Comparison of ENCODE assay signal across 10 cellular contexts in the genomic region with DNA sequence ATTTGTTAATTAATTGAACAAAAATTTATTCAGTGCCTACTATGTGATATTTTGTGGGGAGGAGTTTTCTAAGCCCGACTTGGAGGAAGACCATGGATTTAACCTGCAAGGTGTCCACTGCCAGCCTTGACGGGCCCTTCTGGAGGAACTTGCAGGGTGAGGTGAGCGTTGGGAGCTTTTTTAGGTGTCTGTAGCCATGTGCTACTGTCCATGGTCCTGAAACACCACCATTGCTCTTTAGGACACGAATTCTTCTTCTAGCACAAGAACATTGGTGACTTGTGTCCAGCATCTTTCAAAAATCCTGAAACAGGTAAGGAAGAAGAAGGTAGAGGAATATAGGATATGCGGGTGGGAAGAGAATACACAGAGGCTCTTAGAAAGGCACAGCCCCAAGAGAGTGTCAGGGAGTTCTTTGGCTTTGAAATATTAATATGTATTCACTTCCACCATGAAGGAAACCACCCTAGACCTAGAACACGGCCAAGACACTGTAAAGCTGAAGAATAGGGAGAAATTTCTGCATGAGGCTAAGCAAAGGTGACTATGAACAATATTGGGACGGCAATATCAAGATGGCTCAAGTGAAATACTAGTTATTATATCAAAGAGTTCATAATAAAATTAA. TPM values are rescaled to one million over a fixed set of nuclear protein-coding genes. Genes with fewer than 3 reads are reported as not detected.
DNase-seq lines count a peak whose midpoint lies in the region; ATAC-seq, FAIRE-seq and TF ChIP-seq lines count a peak whose summit lies in the region.
"Had no signal": no experiment of that assay in that cellular context is flagged by ENCODE, and none has a peak within 500 bp of the region (broad histone marks: within the 10 kb centered on the region; RNA-seq: fewer than 3 reads in every experiment).

No MANE protein-coding gene starts in this region.

- no peak overlapping the region for H3K27ac ChIP-seq in Karpas-422 (ENCODE audit: low read length)
- H3K27ac ChIP-seq: epithelial cell of prostate had no signal

- POLR2A ChIA-PET in Caco-2 (lab: Charles Lee), result interaction anchor here (1.0 kb wide), 1 partner anchor 37 kb away, joined by 5 read pairs; no protein-coding TSS in a partner anchor

- no peak overlapping the region for H3K4me2 ChIP-seq in Karpas-422 (ENCODE audit: low read depth, low read length, poor library complexity, severe bottlenecking)

- H2AFZ ChIP-seq in Karpas-422 (ENCODE audit: low read length), result no peak overlapping the region

- CTCF ChIA-PET in Caco-2 (lab: Charles Lee), result interaction anchor here (1.0 kb wide), 1 partner anchor 121 kb away, joined by 3 read pairs; no protein-coding TSS in a partner anchor

- no peaks in the 10 kb centered on the region for H3K36me3 Mint-ChIP-seq in Caco-2 (ENCODE audit: insufficient read depth, unreplicated experiment)

- H3K79me2 ChIP-seq in Karpas-422 (ENCODE audit: low read length), result no peaks in the 10 kb centered on the region

- TF ChIP-seq CTCF in Caco-2 (IDR thresholded peaks at IDR 0.05; ENCODE audit: insufficient read depth in 1 of 2, low read depth in 1 of 2, low read length in 1 of 2, severe bottlenecking in 1 of 2, unreplicated experiment in 1 of 2), result no peak

- H3K4me3 ChIP-seq in Caco-2 (ENCODE audit: low read depth, low read length) (no peak overlapping the region), Karpas-422 (ENCODE audit: low read length) (no peak overlapping the region)

- H3K27me3 Mint-ChIP-seq in Caco-2 (ENCODE audit: insufficient read depth, unreplicated experiment), result peaks cover 21% of the 10 kb centered on the region

- H3K27me3 ChIP-seq in Caco-2 (replicated peaks; ENCODE audit: control insufficient read depth, insufficient read depth, low read length) (no peaks in the 10 kb centered on the region), Karpas-422 (ENCODE audit: low read length) (0 out of 2 replicates have a peak, but pooled peaks cover under 1% of the 10 kb centered on the region)

- no peak overlapping the region for H3K27ac Mint-ChIP-seq in Caco-2 (ENCODE audit: unreplicated experiment)

- no peaks in the 10 kb centered on the region for H3K36me3 ChIP-seq in Caco-2 (ENCODE audit: control insufficient read depth, insufficient read depth, low read length)
- H3K36me3 ChIP-seq in Karpas-422 (ENCODE audit: insufficient read depth, low read length), result no peaks in the 10 kb centered on the region

- H4K20me1 ChIP-seq in Karpas-422 (ENCODE audit: insufficient read depth, low read depth, low read length), result no peaks in the 10 kb centered on the region

- peak; percentile 63 to 75 for DNase-seq in Caco-2
- peak; percentile 83 for DNase-seq in Karpas-422
- DNase-seq in activated CD8-positive, alpha-beta memory T cell treated with anti-CD3 and anti-CD28 coated beads, Interleukin-2, amount 50 U/mL, for 4 hours, result peak; percentile 26
- peak; percentile 79 for DNase-seq in iPS-NIHi11 (ENCODE audit: low spot score)
- peak; percentile 41 for DNase-seq in stimulated activated naive CD8-positive, alpha-beta T cell treated with anti-CD3 and anti-CD28 coated beads, Interleukin-15, Interleukin-2, amounts not matched to agents 100 U/mL and 50 U/mL, for 24 hours
- no peak for DNase-seq in GM19238 (ENCODE audit: insufficient read length, low spot score)
- DNase-seq in frontal cortex (ENCODE audit: low spot score in 2 of 2), result no peak

- no peaks in the 10 kb centered on the region for H3K9me3 ChIP-seq in Caco-2
- H3K9me3 ChIP-seq in Karpas-422 (ENCODE audit: low read length), result no peaks in the 10 kb centered on the region

- H3K4me1 Mint-ChIP-seq in Caco-2 (ENCODE audit: low read depth, unreplicated experiment), result no peaks in the 10 kb centered on the region

- no peaks in the 10 kb centered on the region for H3K9me2 ChIP-seq in Karpas-422 (replicated peaks; ENCODE audit: insufficient read depth, low read length)

- no peak for FAIRE-seq in frontal cortex (lab: Jason Lieb, UNC)

- no TSS peak for BruUV-seq in Caco-2 (replicated peaks; lab: Mats Ljungman, UMichigan)

- intact Hi-C loops in Caco-2 (cut with micrococcal nuclease; ENCODE audit: unreplicated experiment), result no loop called here

- no peaks in the 10 kb centered on the region for H3K9me3 Mint-ChIP-seq in Caco-2 (ENCODE audit: unreplicated experiment)

- H3K4me3 Mint-ChIP-seq in Caco-2 (ENCODE audit: unreplicated experiment), result no peak overlapping the region

- no peak overlapping the region for H3K9ac ChIP-seq in Karpas-422 (ENCODE audit: low read length)

- no peak for ATAC-seq in stimulated activated naive CD8-positive, alpha-beta T cell treated with anti-CD3 and anti-CD28 coated beads, Interleukin-15, Interleukin-2, amounts not matched to agents 100 U/mL and 50 U/mL, for 24 hours
- no peak for ATAC-seq in GM21515 (IDR thresholded peaks at IDR 0.05; ENCODE audit: unreplicated experiment)

- H3K4me1 ChIP-seq in Caco-2 (no peaks in the 10 kb centered on the region), Karpas-422 (ENCODE audit: low read length) (no peaks in the 10 kb centered on the region)

RNA-seq across cellular contexts. Expression of gene OR4D1, which starts 27.9 kb away (rescaled TPM):
- total RNA-seq in Caco-2 (2022) (not detected in 2 replicates), frontal cortex (under 0.01 TPM)
- not detected in 2 replicates for total RNA-seq in Karpas-422 (2014; rRNA removed; shearing (Covaris generic); ENCODE audit: low replicate concordance)
- total RNA-seq: urinary bladder had no signal

RNA-seq across cellular contexts. Expression of gene DYNLL2, which starts 37.1 kb away (rescaled TPM):
- total RNA-seq in Caco-2 (2022) (67.8 and 80.6 TPM in 2 replicates), frontal cortex (33.0 TPM)
- 18.2 and 22.7 TPM in 2 replicates for total RNA-seq in Karpas-422 (2014; rRNA removed; shearing (Covaris generic); ENCODE audit: low replicate concordance)

RNA-seq across cellular contexts. Expression of gene OR4D2, which starts 46.5 kb away (rescaled TPM):
- total RNA-seq in Caco-2 (2022), result not detected in 2 replicates
- total RNA-seq in Karpas-422 (2014; rRNA removed; shearing (Covaris generic); ENCODE audit: low replicate concordance), result not detected in 2 replicates
- not detected for total RNA-seq in frontal cortex
- total RNA-seq: urinary bladder had no signal

Comparison
In these comparisons a context has a peak if more than half of its experiments do, and no peak if none do; other contexts are left out.
1. DNase-seq: peak in Caco-2 (2 of 2), Karpas-422 (single experiment), activated CD8-positive, alpha-beta memory T cell treated with anti-CD3 and anti-CD28 coated beads, Interleukin-2, amount 50 U/mL, for 4 hours (single experiment), iPS-NIHi11 (single experiment) and stimulated activated naive CD8-positive, alpha-beta T cell treated with anti-CD3 and anti-CD28 coated beads, Interleukin-15, Interleukin-2, amounts not matched to agents 100 U/mL and 50 U/mL, for 24 hours (single experiment); none in GM19238 (single experiment) and frontal cortex (0 of 2).